Comparison of ENCODE assay signal across 27 cellular contexts in genomic region chr2:29714333-29714732, GRCh38.
"Had no signal": no experiment of that assay in that cellular context is flagged by ENCODE, and none has a peak within 500 bp of the region (broad histone marks: within the 10 kb centered on the region; RNA-seq: fewer than 3 reads in every experiment).

No MANE protein-coding gene starts in this region.

- H3K36me3 Mint-ChIP-seq: activated naive CD8-positive, alpha-beta T cell; natural killer cell had no signal

- H3K4me3 ChIP-seq: adrenal gland, ascending aorta, breast epithelium, heart right ventricle, left ventricle myocardium inferior, testis had no signal

- H3K27ac Mint-ChIP-seq: activated naive CD8-positive, alpha-beta T cell; activated T-helper 2 cell treated with anti-CD3 and anti-CD28 coated beads, Interferon-gamma antibody, Interleukin-2, Interleukin-4, amounts not matched to agents 10 μg/mL and 5 μg/mL and 100 μg/mL, durations not matched to agents 14 hours and 24 hours and 36 hours; natural killer cell; progenitor cell of endocrine pancreas; type B pancreatic cell had no signal

- H3K9me3 ChIP-seq: adrenal gland, ascending aorta, breast epithelium, heart right ventricle, left ventricle myocardium inferior, testis had no signal

- H3K4me3 Mint-ChIP-seq: activated naive CD8-positive, alpha-beta T cell; activated T-cell treated with anti-CD3 and anti-CD28 coated beads, Interleukin-2, amount 50 U/mL, for 4 hours; natural killer cell; type B pancreatic cell had no signal

- H3K4me1 Mint-ChIP-seq: natural killer cell had no signal

- DNase-seq: activated CD4-positive, alpha-beta T cell treated with anti-CD3 and anti-CD28 coated beads for 4 hours; activated CD4-positive, alpha-beta T cell treated with anti-CD3 and anti-CD28 coated beads, Interleukin-2, amount 50 U/mL, for 48 hours; activated CD4-positive, CD25-positive, alpha-beta regulatory T cell; activated CD8-positive, alpha-beta memory T cell treated with anti-CD3 and anti-CD28 coated beads, Interleukin-2, amount 50 U/mL, for 48 hours; activated naive CD4-positive, alpha-beta T cell; activated T-cell treated with anti-CD3 and anti-CD28 coated beads, Interleukin-2, amount 50 U/mL, for 4 hours; adrenal gland; cortex of kidney; foreskin fibroblast; heart right ventricle; kidney glomerular epithelial cell; left ventricle myocardium inferior; mammary epithelial cell; midbrain; natural killer cell; retina; stimulated activated CD4-positive, alpha-beta T cell treated with anti-CD3 and anti-CD28 coated beads, Interleukin-4, amount 100 ng/mL, for 1 hour; stimulated activated naive CD4-positive, alpha-beta T cell; T-helper 9 cell; testis had no signal

- ATAC-seq: activated T-cell treated with anti-CD3 and anti-CD28 coated beads, Interleukin-2, amount 50 U/mL, for 4 hours; heart right ventricle; natural killer cell had no signal

- H3K4me1 ChIP-seq: adrenal gland, ascending aorta, breast epithelium, heart right ventricle, left ventricle myocardium inferior, testis had no signal

- H3K27ac ChIP-seq: adrenal gland, ascending aorta, breast epithelium, epithelial cell of prostate, heart right ventricle, left ventricle myocardium inferior, testis had no signal

- H3K9me3 Mint-ChIP-seq: activated T-cell treated with anti-CD3 and anti-CD28 coated beads, Interleukin-2, amount 50 U/mL, for 4 hours; activated T-helper 2 cell treated with anti-CD3 and anti-CD28 coated beads, Interferon-gamma antibody, Interleukin-2, Interleukin-4, amounts not matched to agents 10 μg/mL and 5 μg/mL and 100 μg/mL, durations not matched to agents 14 hours and 24 hours and 36 hours; natural killer cell; type B pancreatic cell had no signal

- H3K36me3 ChIP-seq: adrenal gland, ascending aorta, breast epithelium, heart right ventricle, left ventricle myocardium inferior had no signal

- H3K27me3 Mint-ChIP-seq: progenitor cell of endocrine pancreas had no signal

- H3K27me3 ChIP-seq: adrenal gland, ascending aorta, breast epithelium, testis had no signal
